Comparison of ENCODE assay signal across 8 cellular contexts in genomic region chr14:34461334-34462131, GRCh38. TPM values are rescaled to one million over a fixed set of nuclear protein-coding genes. Genes with fewer than 3 reads are reported as not detected.
DNase-seq lines count a peak whose midpoint lies in the region; ATAC-seq and TF ChIP-seq lines count a peak whose summit lies in the region.

No MANE protein-coding gene starts in this region.

- intact Hi-C loops in head of caudate nucleus (cut with DNase I): loop anchor here (5.0 to 10.0 kb wide), 2 partner anchors 76 to 163 kb away; partner anchors contain the start of gene EAPP

- H3K27me3 Mint-ChIP-seq in CD4-positive, CD25-positive, alpha-beta regulatory T cell: no peaks in the 10 kb centered on the region
- no peaks in the 10 kb centered on the region for H3K27me3 Mint-ChIP-seq in activated naive CD8-positive, alpha-beta T cell
- H3K27me3 Mint-ChIP-seq in osteocyte (ENCODE audit: unreplicated experiment): no peaks in the 10 kb centered on the region

- peaks cover 11% of the 10 kb centered on the region for H3K4me1 ChIP-seq in CD4-positive, CD25-positive, alpha-beta regulatory T cell (ENCODE audit: control insufficient read depth, insufficient read depth, low read length, poor library complexity, severe bottlenecking)

- peaks cover 4 to 22% (median 17%) of the 10 kb centered on the region in 4 donors for H3K4me1 Mint-ChIP-seq in CD4-positive, CD25-positive, alpha-beta regulatory T cell
- H3K4me1 Mint-ChIP-seq in activated naive CD8-positive, alpha-beta T cell (ENCODE audit: low read depth): peaks cover 16% of the 10 kb centered on the region
- peaks cover 26% of the 10 kb centered on the region for H3K4me1 Mint-ChIP-seq in osteocyte (ENCODE audit: unreplicated experiment)

- H3K36me3 ChIP-seq in CD4-positive, CD25-positive, alpha-beta regulatory T cell (ENCODE audit: control insufficient read depth, insufficient read depth, low read length): no peaks in the 10 kb centered on the region

- H3K9me3 ChIP-seq in CD4-positive, CD25-positive, alpha-beta regulatory T cell (ENCODE audit: control insufficient read depth in 2 of 2, low read length in 2 of 2): no peaks in the 10 kb centered on the region

- H3K27ac ChIP-seq in CD4-positive, CD25-positive, alpha-beta regulatory T cell (ENCODE audit: insufficient read depth, low read length, poor library complexity, severe bottlenecking): peak overlapping the region; percentile 56

- no peak for TF ChIP-seq CTCF in osteocyte (IDR thresholded peaks at IDR 0.05)

- ATAC-seq in CD4-positive, CD25-positive, alpha-beta regulatory T cell (ENCODE audit: low read depth in 2 of 2): peak in 1 of 2 donors; percentile 56
- ATAC-seq in GM19395 (IDR thresholded peaks at IDR 0.05; ENCODE audit: unreplicated experiment): peak; percentile 52
- peak; percentile 15 for ATAC-seq in HG03442 (IDR thresholded peaks at IDR 0.05; ENCODE audit: unreplicated experiment)

- peak; percentile 11 to 45 (median 13) for DNase-seq in CD4-positive, CD25-positive, alpha-beta regulatory T cell
- DNase-seq in NCI-H82 treated with DMSO at 0.1 percent for 48 hours (lab: John Stamatoyannopoulos, UW; ENCODE audit: unreplicated experiment): peak; percentile 6
- peak in 40 of 42 donors; percentile 10 to 74 (median 39) for DNase-seq in head of caudate nucleus
- DNase-seq in osteocyte (ENCODE audit: extremely low spot score, unreplicated experiment): no peak
- DNase-seq in NCI-H1048 (lab: John Stamatoyannopoulos, UW): no peak

- peak overlapping the region; percentile 86 for H3K4me3 ChIP-seq in CD4-positive, CD25-positive, alpha-beta regulatory T cell (ENCODE audit: low read depth, low read length)

- peak overlapping the region; percentile 84 to 93 (median 92) for H3K4me3 Mint-ChIP-seq in CD4-positive, CD25-positive, alpha-beta regulatory T cell
- H3K4me3 Mint-ChIP-seq in activated naive CD8-positive, alpha-beta T cell: peak overlapping the region; percentile 92
- H3K4me3 Mint-ChIP-seq in osteocyte (ENCODE audit: unreplicated experiment): peak overlapping the region; percentile 92

- no peaks in the 10 kb centered on the region for H3K27me3 ChIP-seq in CD4-positive, CD25-positive, alpha-beta regulatory T cell (ENCODE audit: control insufficient read depth, insufficient read depth, low read length)

- H3K27ac Mint-ChIP-seq in CD4-positive, CD25-positive, alpha-beta regulatory T cell: peak overlapping the region in 2 of 3 donors; percentile 73 to 86
- H3K27ac Mint-ChIP-seq in activated naive CD8-positive, alpha-beta T cell: peak overlapping the region; percentile 73
- peak overlapping the region; percentile 87 for H3K27ac Mint-ChIP-seq in osteocyte (ENCODE audit: unreplicated experiment)

- H3K36me3 Mint-ChIP-seq in CD4-positive, CD25-positive, alpha-beta regulatory T cell: no peaks in the 10 kb centered on the region
- peaks cover 2% of the 10 kb centered on the region for H3K36me3 Mint-ChIP-seq in activated naive CD8-positive, alpha-beta T cell
- H3K36me3 Mint-ChIP-seq in osteocyte (ENCODE audit: unreplicated experiment): peaks cover 2% of the 10 kb centered on the region

- H3K9me3 Mint-ChIP-seq in CD4-positive, CD25-positive, alpha-beta regulatory T cell: no peaks in the 10 kb centered on the region
- H3K9me3 Mint-ChIP-seq in activated naive CD8-positive, alpha-beta T cell (ENCODE audit: low read depth): no peaks in the 10 kb centered on the region
- H3K9me3 Mint-ChIP-seq in osteocyte (ENCODE audit: unreplicated experiment): no peaks in the 10 kb centered on the region

RNA-seq across cellular contexts. Expression of gene SPTSSA, which starts 0.5 kb away (rescaled TPM):
- total RNA-seq in CD4-positive, CD25-positive, alpha-beta regulatory T cell: 4.0 TPM
- polyA plus RNA-seq in CD4-positive, CD25-positive, alpha-beta regulatory T cell: 10 to 100 TPM in 1 of 4 donors, 1 to 10 TPM in 3; 8.1 to 10.7 (median 8.3) TPM
- 17.8 and 18.6 TPM in 2 replicates for total RNA-seq in osteocyte

Comparison
In these comparisons a context has a peak if more than half of its experiments do, and no peak if none do; other contexts are left out.
1. DNase-seq: peak in CD4-positive, CD25-positive, alpha-beta regulatory T cell (3 of 3), NCI-H82 treated with DMSO at 0.1 percent for 48 hours (single experiment) and head of caudate nucleus (40 of 42); none in osteocyte (single experiment) and NCI-H1048 (single experiment).
2. Peak in every context shown above with its lines, with median percentiles within 50 percentile points of each other: H3K27ac Mint-ChIP-seq and H3K4me3 Mint-ChIP-seq.